In the genomic region with DNA sequence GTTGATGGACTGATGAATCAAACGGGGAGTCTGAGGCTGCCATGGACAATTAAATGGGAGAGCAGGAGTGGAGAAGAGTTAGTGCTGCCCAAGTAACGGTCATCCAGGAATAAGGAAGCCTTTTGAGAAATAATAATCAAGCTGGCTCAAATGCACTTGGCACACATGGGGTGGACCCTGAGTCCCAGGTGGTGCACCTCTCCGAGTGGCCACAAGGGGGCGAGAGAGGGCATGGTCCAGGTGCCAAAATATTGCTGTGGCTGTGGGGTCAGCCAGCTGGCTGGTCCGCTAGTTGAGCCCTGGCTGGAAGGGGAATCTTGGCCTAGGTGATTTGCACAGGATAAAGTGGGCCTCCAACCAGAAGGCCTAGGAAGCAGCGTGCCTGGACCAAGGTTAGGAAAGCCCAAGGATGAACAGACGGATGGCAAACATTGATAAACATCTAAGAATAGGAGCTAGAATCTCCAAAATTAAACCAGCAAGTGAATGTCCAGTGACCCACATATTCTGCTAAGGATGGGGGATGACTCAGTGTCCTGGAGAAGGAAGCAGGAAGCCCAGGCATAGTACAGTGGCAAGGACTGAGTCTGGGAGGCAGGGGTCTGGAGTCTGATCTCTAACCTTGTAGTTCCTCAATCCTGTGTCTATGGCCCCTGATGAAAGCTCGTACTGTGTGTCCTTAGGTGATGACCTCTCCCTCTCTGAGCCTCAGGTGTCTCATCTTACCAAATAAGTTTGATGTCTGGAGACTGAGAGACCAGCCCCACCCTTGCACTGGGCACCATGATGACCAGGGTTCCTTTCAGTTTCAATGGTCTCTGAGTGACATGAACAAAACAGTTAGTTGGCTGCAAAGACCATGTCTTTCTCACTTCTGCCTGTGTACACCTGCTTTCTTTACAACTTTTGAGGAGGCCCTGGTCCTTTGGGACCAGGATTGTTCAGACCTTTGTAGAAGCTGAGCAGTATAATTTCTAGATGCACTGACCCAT, we compare ENCODE assay signal across 8 cellular contexts. TPM values are rescaled to one million over a fixed set of nuclear protein-coding genes. Genes with fewer than 3 reads are reported as not detected.
DNase-seq lines count a peak whose midpoint lies in the region; ATAC-seq, FAIRE-seq and TF ChIP-seq lines count a peak whose summit lies in the region.

No MANE protein-coding gene starts in this region.

- no peaks in the 10 kb centered on the region for H3K79me2 ChIP-seq in K562 (ENCODE audit: control insufficient read depth, insufficient read depth, low read length)
- no peaks in the 10 kb centered on the region for H3K79me2 ChIP-seq in keratinocyte (ENCODE audit: control insufficient read depth, insufficient read depth, low read length)

- H2AFZ ChIP-seq in K562 (ENCODE audit: low read depth, low read length) (no peak overlapping the region), keratinocyte (ENCODE audit: control insufficient read depth, low read length) (no peak overlapping the region)

- intact Hi-C loops in K562 (cut with micrococcal nuclease): loop anchor here (2.0 to 10.0 kb wide), 5 partner anchors 73 to 274 kb away; no protein-coding TSS in a partner anchor

- dilution Hi-C loops in keratinocyte (cut with MboI; ENCODE audit: extremely low pct_ligation_motif_present, low sequenced_read_pairs): no loop called here

- DNase-seq in ACHN: peak; percentile 50
- peak; percentile 74 for DNase-seq in GM13976 (ENCODE audit: low spot score)
- peak in 1 of 2 experiments; percentile 49 for DNase-seq in HL-60 (ENCODE audit: low read depth in 1 of 2, low spot score in 1 of 2)
- peak; percentile 9 for DNase-seq in T1000 (lab: John Stamatoyannopoulos, UW)
- DNase-seq in K562 (ENCODE audit: extremely low read depth in 1 of 4, low spot score in 3 of 4): peak; percentile 81 to 89 (median 86)
- no peak for DNase-seq in keratinocyte (ENCODE audit: low read depth, low spot score)
- DNase-seq in stimulated activated CD4-positive, alpha-beta T cell treated with anti-CD3 and anti-CD28 coated beads, Interleukin-2, amount 100 ng/mL, for 24 hours: peak; percentile 78 to 82
- DNase-seq in cerebellar nuclear complex (lab: John Stamatoyannopoulos, UW): no peak

- H3K27me3 ChIP-seq in HL-60 (ENCODE audit: insufficient read depth, poor library complexity, severe bottlenecking) (no peaks in the 10 kb centered on the region), K562 (ENCODE audit: control insufficient read depth in 2 of 2, insufficient read depth in 2 of 2, low read length in 2 of 2) (peaks cover 8 to 13% of the 10 kb centered on the region in 2 experiments; a peak in 4 of 5 replicates), keratinocyte (ENCODE audit: control insufficient read depth, extremely low read depth, insufficient read depth, low read length) (no peaks in the 10 kb centered on the region)

- peak; percentile 81 for FAIRE-seq in K562 (lab: Jason Lieb, UNC)
- peak; percentile 20 for FAIRE-seq in keratinocyte (lab: Jason Lieb, UNC)

- no peaks in the 10 kb centered on the region for H3K4me1 ChIP-seq in K562 (replicated peaks in 1 of 2; ENCODE audit: control insufficient read depth in 2 of 2, insufficient read depth in 2 of 2, low read length in 2 of 2)
- no peaks in the 10 kb centered on the region for H3K4me1 ChIP-seq in keratinocyte (ENCODE audit: control insufficient read depth, extremely low read depth, insufficient read depth, low read length)

- no peak overlapping the region for H3K4me3 ChIP-seq in HL-60 (replicated peaks; ENCODE audit: insufficient read depth, low read length)
- no peak overlapping the region for H3K4me3 ChIP-seq in K562
- no peak overlapping the region for H3K4me3 ChIP-seq in keratinocyte (ENCODE audit: control insufficient read depth in 2 of 3, extremely low read depth in 1 of 3, insufficient read depth in 2 of 3, low read depth in 1 of 3, low read length in 3 of 3)

- H3K9me3 ChIP-seq in K562 (replicated peaks; ENCODE audit: control insufficient read depth, insufficient read depth, low read depth, low read length): no peaks in the 10 kb centered on the region
- no peaks in the 10 kb centered on the region for H3K9me3 ChIP-seq in keratinocyte (ENCODE audit: control insufficient read depth, low read depth, low read length)

- H3K27ac ChIP-seq in HL-60 (replicated peaks) (no peak overlapping the region), K562 (ENCODE audit: extremely low read depth, low read depth, low read length) (no peak overlapping the region), keratinocyte (ENCODE audit: control insufficient read depth, insufficient read depth, low read length) (no peak overlapping the region)

- no peaks in the 10 kb centered on the region for H3K9me1 ChIP-seq in K562 (ENCODE audit: control insufficient read depth, insufficient read depth, low read length)
- H3K9me1 ChIP-seq in keratinocyte (ENCODE audit: control insufficient read depth, extremely low read depth, insufficient read depth, low read length): no peaks in the 10 kb centered on the region

- H3K4me2 ChIP-seq in K562 (ENCODE audit: insufficient read depth, low read length): no peak overlapping the region
- H3K4me2 ChIP-seq in keratinocyte (ENCODE audit: control insufficient read depth, extremely low read depth, insufficient read depth, low read depth, low read length): no peak overlapping the region

- BruUV-seq in K562 (replicated peaks; lab: Mats Ljungman, UMichigan): no TSS peak

- ATAC-seq in K562: peak; percentile 93

- 4% methylated on average over 8 of the region's 8 CpGs for WGBS in K562 (ENCODE audit: insufficient coverage, low coverage, missing lambda C conversion rate)

- no peak for TF ChIP-seq EP300 in K562 (IDR thresholded peaks at IDR 0.05; ENCODE audit: low read length)

- CTCF ChIA-PET in K562 (lab: Yijun Ruan, JAX; ENCODE audit: low intra/inter-chr PET ratio): interaction anchor here (0.9 to 2.2 kb wide), 6 partner anchors 72 to 312 kb away, joined by 3 to 11 read pairs (median 6); no protein-coding TSS in a partner anchor

- POLR2A ChIA-PET in K562 (lab: Yijun Ruan, JAX): interaction anchor here (0.5 to 1.9 kb wide), 10 partner anchors 11 to 321 kb away, joined by 3 to 7 read pairs (median 4); no protein-coding TSS in a partner anchor

- in situ Hi-C loops in ACHN (cut with HindIII; ENCODE audit: low pct_ligation_motif_present, low pct_unique_long_range_greater_than_20kb, low sequenced_read_pairs) (no loop called here), GM13976 (cut with MboI; ENCODE audit: low sequenced_read_pairs, unreplicated experiment) (loop anchor here (10.0 kb wide), 1 partner anchor 277 kb away; no protein-coding TSS in a partner anchor), K562 (cut with MboI) (no loop called here)

- TF ChIP-seq CTCF in GM13976 (IDR thresholded peaks at IDR 0.05; ENCODE audit: borderline replicate concordance, control extremely low read depth, extremely low read depth, insufficient read depth, missing control alignments) (peak; percentile 93), HL-60 (IDR thresholded peaks at IDR 0.05; ENCODE audit: insufficient read depth, low read length) (peak; percentile 91), K562 (IDR thresholded peaks at IDR 0.05 in 2 of 3, conservative IDR thresholded peaks at IDR 0.05 in 1 of 3; ENCODE audit: insufficient read depth in 2 of 3, low read depth in 1 of 3, low read length in 3 of 3) (peak; percentile 94 to 99 (median 94)), keratinocyte (optimal IDR thresholded peaks at IDR 0.05 in 1 of 3, IDR thresholded peaks at IDR 0.05 in 1 of 3, conservative IDR thresholded peaks at IDR 0.05 in 1 of 3; ENCODE audit: extremely low read depth in 1 of 3, insufficient read depth in 2 of 3, low read length in 3 of 3) (peak; percentile 97 to 98 (median 98))

- peak; percentile 76 to 92 for TF ChIP-seq RAD21 in K562 (CRISPR knock-in tag; conservative IDR thresholded peaks at IDR 0.05 in 1 of 2, IDR thresholded peaks at IDR 0.05 in 1 of 2)

- H3K9ac ChIP-seq in K562 (ENCODE audit: insufficient read depth in 1 of 2, low read depth in 2 of 2, low read length in 2 of 2) (no peak overlapping the region), keratinocyte (ENCODE audit: control insufficient read depth, extremely low read depth, insufficient read depth, low read length) (no peak overlapping the region)

- H3K36me3 ChIP-seq in K562 (ENCODE audit: control insufficient read depth, insufficient read depth, low read length) (no peaks in the 10 kb centered on the region), keratinocyte (ENCODE audit: control insufficient read depth in 2 of 2, extremely low read depth in 1 of 2, insufficient read depth in 2 of 2, low read length in 2 of 2) (no peaks in the 10 kb centered on the region)

- TF ChIP-seq POLR2A in K562 (conservative IDR thresholded peaks at IDR 0.05): no peak

- H4K20me1 ChIP-seq in K562 (replicated peaks; ENCODE audit: control insufficient read depth, insufficient read depth, low read length) (no peaks in the 10 kb centered on the region), keratinocyte (ENCODE audit: control insufficient read depth, extremely low read depth, insufficient read depth, low read length) (no peaks in the 10 kb centered on the region)

RNA-seq across cellular contexts. Expression of a gene that starts 19.2 kb away (rescaled TPM):
- 6.5 and 13.7 TPM in 2 replicates for total RNA-seq in K562 (2011; cell fraction: chromatin; rRNA removed; ENCODE audit: low replicate concordance)
- total RNA-seq in K562 (2011; cell fraction: nucleolus; rRNA removed): 10.4 and 10.7 TPM in 2 replicates
- 6.3 and 8.7 TPM in 2 replicates for total RNA-seq in K562 (2011; cell fraction: nucleoplasm; rRNA removed)
- total RNA-seq in K562 (2014; rRNA removed) (11.7 and 12.8 TPM in 2 replicates), K562 (2014; rRNA removed; fragmentation: Illumina TruSeq; extraction: Trizol) (3.8 and 4.0 TPM in 2 replicates), K562 (2015; rRNA removed; fragmentation: Illumina TruSeq; extraction: Trizol) (5.1 and 5.3 TPM in 2 replicates), K562 (2021) (15.4 and 16.0 TPM in 2 replicates)
- polyA plus RNA-seq in K562 (2011; rRNA removed) (3.4 and 5.1 TPM in 2 replicates), K562 (2014; fragmentation: Illumina TruSeq; extraction: Trizol) (9.6 TPM in 2 replicates), K562 (2014; fragmentation: Nextera tagmentation; extraction: Ambion mirVana) (1 to 10 TPM in 1 of 2 experiments, under 1 TPM in 1; 0.78 to 1.0 TPM), K562 (2014; rRNA removed) (6.0 and 7.5 TPM in 2 replicates), keratinocyte (9.4 to 18.0 TPM (median 10.9 TPM) in 3 replicates)
- polyA plus RNA-seq in K562 (2011; cell fraction: cytosol; rRNA removed): 4.1 and 8.5 TPM in 2 replicates
- polyA plus RNA-seq in K562 (2011; cell fraction: nucleus; rRNA removed): 4.9 and 8.5 TPM in 2 replicates
- polyA plus RNA-seq in K562 (2012): 8.2 and 8.9 TPM in 2 replicates
- 4.6 and 5.7 TPM in 2 replicates for polyA minus RNA-seq in K562 (2011; rRNA and poly(A)+ RNA removed)
- 7.4 and 12.6 TPM in 2 replicates for polyA minus RNA-seq in K562 (2011; cell fraction: cytosol; rRNA and poly(A)+ RNA removed)
- 6.3 and 6.4 TPM in 2 replicates for polyA minus RNA-seq in K562 (2011; cell fraction: nucleus; rRNA and poly(A)+ RNA removed)
- polyA plus RNA-seq in keratinocyte (2011; ENCODE audit: low read depth): 10.8 TPM
- 9.2 and 13.0 TPM in 2 replicates for polyA plus RNA-seq in keratinocyte (2011; cell fraction: cytosol; rRNA removed)
- polyA plus RNA-seq in keratinocyte (2011; cell fraction: nucleus; rRNA removed): 12.5 and 15.5 TPM in 2 replicates
- polyA plus RNA-seq in keratinocyte (2012; ENCODE audit: low replicate concordance): 19.8 and 20.4 TPM in 2 replicates
- 11.6 to 24.3 TPM (median 12.2 TPM) in 3 replicates for polyA minus RNA-seq in keratinocyte
- polyA minus RNA-seq in keratinocyte (2011; cell fraction: cytosol; rRNA and poly(A)+ RNA removed): 17.5 TPM
- 17.8 and 18.4 TPM in 2 replicates for polyA minus RNA-seq in keratinocyte (2011; cell fraction: nucleus; rRNA and poly(A)+ RNA removed)

Comparison
In these comparisons a context has a peak if more than half of its experiments do, and no peak if none do; other contexts are left out.
1. DNase-seq: peak in ACHN (single experiment), GM13976 (single experiment), T1000 (single experiment), K562 (4 of 4) and stimulated activated CD4-positive, alpha-beta T cell treated with anti-CD3 and anti-CD28 coated beads, Interleukin-2, amount 100 ng/mL, for 24 hours (2 of 2); none in keratinocyte (single experiment) and cerebellar nuclear complex (0 of 2).
2. Peak in every context shown above with its lines, with median percentiles within 50 percentile points of each other: CTCF ChIP-seq.